In genomic region chr16:15466131-15466530, GRCh38 we compare ENCODE assay signal across 24 cellular contexts.
"Had no signal": no experiment of that assay in that cellular context is flagged by ENCODE, and none has a peak within 500 bp of the region (broad histone marks: within the 10 kb centered on the region; RNA-seq: fewer than 3 reads in every experiment).

No MANE protein-coding gene starts in this region.

- H3K27me3 Mint-ChIP-seq: naive thymus-derived CD4-positive, alpha-beta T cell; natural killer cell treated with Interleukin-12 subunit alpha and Interleukin-12 subunit beta and Interleukin-15 and Interleukin-18, amount 100 ng/mL, for 72 hours; progenitor cell of endocrine pancreas; stimulated activated memory B cell treated with anti-CD40 and anti-IgM and Interleukin-4, amounts not matched to agents 10 μg/mL and 1 μg/mL and 100 μg/mL, for 72 hours had no signal

- H3K9me3 Mint-ChIP-seq: natural killer cell treated with Interleukin-12 subunit alpha and Interleukin-12 subunit beta and Interleukin-15 and Interleukin-18, amount 100 ng/mL, for 72 hours; stimulated activated memory B cell treated with anti-CD40 and anti-IgM and Interleukin-4, amounts not matched to agents 10 μg/mL and 1 μg/mL and 100 μg/mL, for 72 hours had no signal

- H3K27ac Mint-ChIP-seq: immature natural killer cell; mesothelial cell of epicardium; natural killer cell treated with Interleukin-12 subunit alpha and Interleukin-12 subunit beta and Interleukin-15 and Interleukin-18, amount 100 ng/mL, for 72 hours; progenitor cell of endocrine pancreas; stimulated activated memory B cell treated with anti-CD40 and anti-IgM and Interleukin-4, amounts not matched to agents 10 μg/mL and 1 μg/mL and 100 μg/mL, for 72 hours; stimulated activated naive CD8-positive, alpha-beta T cell treated with anti-CD3 and anti-CD28 coated beads, Interleukin-15, amount 100 ng/mL, for 72 hours had no signal

- H3K4me3 ChIP-seq: left ventricle myocardium inferior, lung, ovary, right atrium auricular region, right lobe of liver, smooth muscle cell, tibial nerve, upper lobe of left lung had no signal

- H3K4me1 Mint-ChIP-seq: immature natural killer cell; mesothelial cell of epicardium; naive thymus-derived CD4-positive, alpha-beta T cell; stimulated activated memory B cell treated with anti-CD40 and anti-IgM and Interleukin-4, amounts not matched to agents 10 μg/mL and 1 μg/mL and 100 μg/mL, for 72 hours had no signal

- H3K36me3 Mint-ChIP-seq: mesothelial cell of epicardium had no signal

- DNase-seq: hypothalamus; immature natural killer cell; kidney; left ventricle myocardium inferior; mesendoderm; naive thymus-derived CD4-positive, alpha-beta T cell; ovary; right lobe of liver; stimulated activated CD4-positive, alpha-beta T cell treated with anti-CD3 and anti-CD28 coated beads, Interleukin-1b, Interleukin-23, amount 100 ng/mL, for 48 hours; stimulated activated CD4-positive, alpha-beta T cell treated with anti-CD3 and anti-CD28 coated beads, Interleukin-2, amount 100 ng/mL, for 48 hours; stimulated activated CD4-positive, alpha-beta T cell treated with anti-CD3 and anti-CD28 coated beads, Interleukin-4, amount 100 ng/mL, for 4 hours; stimulated activated CD8-positive, alpha-beta memory T cell treated with anti-CD3 and anti-CD28 coated beads, Interleukin-4, amount 100 ng/mL, for 48 hours; stimulated activated naive CD4-positive, alpha-beta T cell treated with Interleukin-2 at 50 U/mL for 16 hours; stimulated activated naive CD8-positive, alpha-beta T cell treated with anti-CD3 and anti-CD28 coated beads, Interleukin-15, amount 100 ng/mL, for 72 hours; substantia nigra; upper lobe of left lung had no signal

- ATAC-seq: naive thymus-derived CD4-positive, alpha-beta T cell; natural killer cell treated with Interleukin-12 subunit alpha and Interleukin-12 subunit beta and Interleukin-15 and Interleukin-18, amount 100 ng/mL, for 72 hours; right lobe of liver; stimulated activated memory B cell treated with anti-CD40 and anti-IgM and Interleukin-4, amounts not matched to agents 10 μg/mL and 1 μg/mL and 100 μg/mL, for 72 hours; stimulated activated naive CD8-positive, alpha-beta T cell treated with anti-CD3 and anti-CD28 coated beads, Interleukin-15, amount 100 ng/mL, for 72 hours had no signal

- H3K4me3 Mint-ChIP-seq: immature natural killer cell; mesothelial cell of epicardium; naive thymus-derived CD4-positive, alpha-beta T cell; natural killer cell treated with Interleukin-12 subunit alpha and Interleukin-12 subunit beta and Interleukin-15 and Interleukin-18, amount 100 ng/mL, for 72 hours; stimulated activated memory B cell treated with anti-CD40 and anti-IgM and Interleukin-4, amounts not matched to agents 10 μg/mL and 1 μg/mL and 100 μg/mL, for 72 hours; stimulated activated naive CD8-positive, alpha-beta T cell treated with anti-CD3 and anti-CD28 coated beads, Interleukin-15, amount 100 ng/mL, for 72 hours had no signal
